28 cellular contexts compared by ENCODE assay signal in the genomic region with DNA sequence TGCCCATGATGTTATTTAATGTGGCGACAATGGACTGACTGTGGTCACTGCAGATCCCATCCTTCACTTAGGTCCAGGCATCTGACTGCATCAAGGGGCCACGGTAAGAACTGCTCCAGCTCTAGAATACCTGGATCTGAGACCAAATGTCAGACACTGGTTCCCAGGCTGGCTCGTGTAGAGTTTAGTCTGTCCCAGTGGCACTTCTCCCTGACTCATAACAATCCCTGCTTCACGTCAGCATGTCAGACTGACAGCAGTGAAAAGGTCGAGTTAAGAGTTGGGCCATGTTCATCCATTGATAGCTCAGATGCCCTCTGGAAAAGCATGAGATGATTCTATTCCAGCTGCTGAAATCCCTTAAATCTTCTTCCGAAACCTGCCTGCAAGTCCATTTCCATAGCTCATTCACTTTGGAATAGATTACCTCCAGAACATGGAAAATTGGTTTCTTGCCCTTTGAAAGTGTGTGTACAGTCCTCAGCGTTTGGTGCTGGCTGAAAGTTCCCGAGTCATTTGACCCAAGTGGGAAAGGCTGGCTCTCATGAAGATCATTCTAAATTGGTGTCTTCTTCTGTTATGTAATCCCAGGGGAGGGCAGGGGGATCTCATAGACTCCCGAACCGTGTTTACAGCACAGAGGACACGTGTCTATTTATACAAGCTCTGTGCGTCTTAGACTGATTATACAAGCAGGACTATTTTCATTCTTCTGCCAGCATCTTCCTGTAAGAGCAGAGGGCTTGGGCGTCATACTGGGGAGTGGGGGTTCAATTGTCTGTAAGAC.
DNase-seq lines count a peak whose midpoint lies in the region; ATAC-seq and TF ChIP-seq lines count a peak whose summit lies in the region.
"Had no signal": no experiment of that assay in that cellular context is flagged by ENCODE, and none has a peak within 500 bp of the region (broad histone marks: within the 10 kb centered on the region; RNA-seq: fewer than 3 reads in every experiment).

No MANE protein-coding gene starts in this region.

- H3K4me3 ChIP-seq in left ventricle myocardium inferior, result no peak overlapping the region
- H3K4me3 ChIP-seq: A549, coronary artery, suprapubic skin, upper lobe of right lung had no signal

- no peaks in the 10 kb centered on the region for H3K27me3 ChIP-seq in left ventricle myocardium inferior (ENCODE audit: low read depth)
- H3K27me3 ChIP-seq: suprapubic skin, upper lobe of right lung had no signal

- peak; percentile 77 for ATAC-seq in Right ventricle myocardium superior (ENCODE audit: poor library complexity)
- ATAC-seq in HG03442 (IDR thresholded peaks at IDR 0.05; ENCODE audit: unreplicated experiment), result no peak
- ATAC-seq in left colon, result no peak
- ATAC-seq: A549, PC-3 had no signal

- no peaks in the 10 kb centered on the region for H3K9me3 ChIP-seq in left ventricle myocardium inferior (replicated peaks)
- H3K9me3 ChIP-seq: A549, suprapubic skin, upper lobe of right lung had no signal

- H3K27ac ChIP-seq in left ventricle myocardium inferior (replicated peaks), result no peak overlapping the region
- H3K27ac ChIP-seq: A549, coronary artery, epithelial cell of prostate, suprapubic skin, upper lobe of right lung had no signal

- intact Hi-C loops in Right ventricle myocardium superior (cut with DNase I) (no loop called here), left ventricle myocardium inferior (cut with micrococcal nuclease) (no loop called here), cardiac septum (cut with DNase I) (no loop called here), left colon (cut with DNase I, micrococcal nuclease) (no loop called here)

- H3K4me1 ChIP-seq in left ventricle myocardium inferior, result peaks cover 38% of the 10 kb centered on the region
- H3K4me1 ChIP-seq: A549 had no signal

- peaks cover 14% of the 10 kb centered on the region for H3K36me3 ChIP-seq in left ventricle myocardium inferior
- H3K36me3 ChIP-seq: upper lobe of right lung had no signal

- no peak for DNase-seq in Right ventricle myocardium superior
- DNase-seq in left ventricle myocardium inferior, result no peak
- peak; percentile 64 for DNase-seq in cardiac septum (ENCODE audit: low spot score)
- peak; percentile 28 for DNase-seq in mesenteric fat pad (ENCODE audit: low spot score)
- DNase-seq in SHP77 (lab: John Stamatoyannopoulos, UW), result no peak
- no peak for DNase-seq in DMS 273 treated with DMSO at 0.1 percent for 48 hours (lab: John Stamatoyannopoulos, UW)
- no peak for DNase-seq in left colon
- DNase-seq: activated CD4-positive, alpha-beta T cell treated with anti-CD3 and anti-CD28 coated beads for 4 hours; activated gamma-delta T cell; activated naive CD8-positive, alpha-beta T cell treated with anti-CD3 and anti-CD28 coated beads, Interleukin-2, amount 10 ng/mL, durations not matched to agents 7 days and 5 days; activated T-cell treated with anti-CD3 and anti-CD28 coated beads, Interleukin-2, amount 50 U/mL, for 24 hours; aorta; CD8-positive, alpha-beta memory T cell; DMS153; effector CD8-positive, alpha-beta T cell; H9; NCI-H146; NCI-H226; NCI-H526 treated with DMSO at 0.1 percent for 48 hours; PC-3; small intestine; stimulated activated naive CD4-positive, alpha-beta T cell treated with Interleukin-2 at 50 U/mL for 16 hours; upper lobe of right lung had no signal

- TF ChIP-seq CTCF in left ventricle myocardium inferior (IDR thresholded peaks at IDR 0.05; ENCODE audit: borderline replicate concordance), result no peak

Comparison
In these comparisons a context has a peak if more than half of its experiments do, and no peak if none do; other contexts are left out.
1. DNase-seq: peak in cardiac septum (single experiment) and mesenteric fat pad (single experiment); none in Right ventricle myocardium superior (single experiment), left ventricle myocardium inferior (single experiment), SHP77 (0 of 2), DMS 273 treated with DMSO at 0.1 percent for 48 hours (single experiment) and left colon (0 of 2).